In the genomic region with DNA sequence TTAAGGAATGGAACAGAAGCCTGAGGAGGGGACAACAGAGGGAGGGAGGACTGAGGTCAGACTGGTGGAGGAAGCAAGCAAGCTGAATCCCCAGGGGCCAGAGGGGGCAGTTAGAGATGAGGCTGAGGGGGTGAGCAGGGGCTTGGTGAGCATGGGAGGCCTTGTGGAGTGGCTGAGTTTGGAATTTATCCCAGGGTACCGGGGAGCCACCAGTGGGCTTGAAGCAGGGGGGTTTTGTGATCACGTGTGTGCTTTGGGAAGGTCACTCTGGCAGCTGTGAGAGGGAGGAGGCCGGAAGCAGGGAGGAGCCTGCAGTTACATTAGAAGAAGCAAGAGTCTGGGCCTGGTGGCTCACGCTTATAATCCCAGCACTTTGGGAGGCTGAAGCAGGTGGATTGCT, we compare ENCODE assay signal across 14 cellular contexts. TPM values are rescaled to one million over a fixed set of nuclear protein-coding genes. Genes with fewer than 3 reads are reported as not detected.
A peak's percentile ranks its signal among the peaks of the same experiment; 100 is the strongest.
DNase-seq lines count a peak whose midpoint lies in the region; ATAC-seq, FAIRE-seq and TF ChIP-seq lines count a peak whose summit lies in the region.
"Had no signal": no experiment of that assay in that cellular context is flagged by ENCODE, and none has a peak within 500 bp of the region (broad histone marks: within the 10 kb centered on the region; RNA-seq: fewer than 3 reads in every experiment).

No MANE protein-coding gene starts in this region.

- peak overlapping the region; percentile 5 for H3K27ac ChIP-seq in lower lobe of right lung
- H3K27ac ChIP-seq: vagina had no signal

- peaks cover 19% of the 10 kb centered on the region in 2 donors for H3K36me3 Mint-ChIP-seq in CD14-positive monocyte
- peaks cover 0 to 7% of the 10 kb centered on the region in 2 donors for H3K36me3 Mint-ChIP-seq in activated naive CD4-positive, alpha-beta T cell treated with anti-CD3 and anti-CD28 coated beads, Interleukin-2, amount 50 U/mL, for 72 hours
- H3K36me3 Mint-ChIP-seq: WTC11 had no signal

- peak; percentile 76 for FAIRE-seq in GM19239 (lab: Jason Lieb, UNC)
- FAIRE-seq: HTR-8/SVneo had no signal

- no peaks in the 10 kb centered on the region for H3K9me3 ChIP-seq in lower lobe of right lung
- H3K9me3 ChIP-seq: mucosa of descending colon, vagina had no signal

- no peak for ATAC-seq in activated naive CD4-positive, alpha-beta T cell treated with anti-CD3 and anti-CD28 coated beads, Interleukin-2, amount 50 U/mL, for 72 hours
- ATAC-seq in lower lobe of right lung (no peak), HG03378 (IDR thresholded peaks at IDR 0.05; ENCODE audit: unreplicated experiment) (no peak), GM18907 (IDR thresholded peaks at IDR 0.05; ENCODE audit: unreplicated experiment) (no peak)
- ATAC-seq: mucosa of descending colon, WTC11 had no signal

- peaks cover 0 to 1% (median 0%) of the 10 kb centered on the region in 3 donors for H3K27me3 Mint-ChIP-seq in CD14-positive monocyte (ENCODE audit: low read depth in 3 of 3)

- H3K9me3 Mint-ChIP-seq in CD14-positive monocyte, result no peaks in the 10 kb centered on the region
- no peaks in the 10 kb centered on the region for H3K9me3 Mint-ChIP-seq in activated naive CD4-positive, alpha-beta T cell treated with anti-CD3 and anti-CD28 coated beads, Interleukin-2, amount 50 U/mL, for 72 hours
- H3K9me3 Mint-ChIP-seq: WTC11 had no signal

- DNase-seq in CD14-positive monocyte (ENCODE audit: low spot score) (no peak), GM19239 (ENCODE audit: insufficient read length, low spot score) (no peak), lower lobe of right lung (peak; percentile 36), MV-4-11 (lab: John Stamatoyannopoulos, UW) (no peak), HK-2 (ENCODE audit: unreplicated experiment) (no peak)
- DNase-seq in activated naive CD4-positive, alpha-beta T cell treated with anti-CD3 and anti-CD28 coated beads, Interleukin-2, amount 50 U/mL, for 72 hours (ENCODE audit: low spot score in 2 of 2), result no peak
- DNase-seq: DMS79; NK-92 treated with Interleukin-12 subunit alpha and Interleukin-12 subunit beta, amount 100 ng/mL, for 24 hours had no signal

- H3K36me3 ChIP-seq in lower lobe of right lung, result peaks cover 14% of the 10 kb centered on the region
- H3K36me3 ChIP-seq: vagina had no signal

- peak overlapping the region in 6 of 7 donors; percentile 1 to 83 (median 49) for H3K27ac Mint-ChIP-seq in CD14-positive monocyte
- peak overlapping the region; percentile 69 to 79 for H3K27ac Mint-ChIP-seq in activated naive CD4-positive, alpha-beta T cell treated with anti-CD3 and anti-CD28 coated beads, Interleukin-2, amount 50 U/mL, for 72 hours

- H3K4me3 Mint-ChIP-seq in CD14-positive monocyte, result peak overlapping the region in 1 of 2 donors; percentile 59
- H3K4me3 Mint-ChIP-seq: WTC11 had no signal

- intact Hi-C loops in CD14-positive monocyte (cut with micrococcal nuclease) (no loop called here), lower lobe of right lung (cut with DNase I) (no loop called here)

- H3K4me3 ChIP-seq in lower lobe of right lung, result no peak overlapping the region
- H3K4me3 ChIP-seq: mucosa of descending colon, vagina had no signal

- no peaks in the 10 kb centered on the region for H3K27me3 ChIP-seq in lower lobe of right lung (ENCODE audit: low read depth)
- H3K27me3 ChIP-seq: vagina had no signal

- TF ChIP-seq CTCF in CD14-positive monocyte (IDR thresholded peaks at IDR 0.05), result no peak
- TF ChIP-seq CTCF in lower lobe of right lung (IDR thresholded peaks at IDR 0.05), result no peak

- H3K4me1 Mint-ChIP-seq in CD14-positive monocyte, result peaks cover 50% of the 10 kb centered on the region

- peaks cover 43% of the 10 kb centered on the region for H3K4me1 ChIP-seq in lower lobe of right lung

RNA-seq across cellular contexts. Expression of a gene that starts 9.8 kb away (rescaled TPM):
- polyA plus RNA-seq in CD14-positive monocyte, result 10 to 100 TPM in 1 of 2 donors, 1 to 10 TPM in 1; 8.4 to 17.7 TPM
- 10 to 100 TPM; 51.5 to 62.1 TPM for total RNA-seq in activated naive CD4-positive, alpha-beta T cell treated with anti-CD3 and anti-CD28 coated beads, Interleukin-2, amount 50 U/mL, for 72 hours
- 36.2 TPM for total RNA-seq in lower lobe of right lung

RNA-seq across cellular contexts. Expression of a gene that starts 23.8 kb away (rescaled TPM):
- polyA plus RNA-seq in CD14-positive monocyte, result 10 to 100 TPM in 1 of 2 donors, 1 to 10 TPM in 1; 8.6 to 17.5 TPM
- total RNA-seq in activated naive CD4-positive, alpha-beta T cell treated with anti-CD3 and anti-CD28 coated beads, Interleukin-2, amount 50 U/mL, for 72 hours, result 10 to 100 TPM; 34.1 to 41.4 TPM
- 112 TPM for total RNA-seq in lower lobe of right lung
